ENCODE assay signal across 1 cellular context in the genomic region with DNA sequence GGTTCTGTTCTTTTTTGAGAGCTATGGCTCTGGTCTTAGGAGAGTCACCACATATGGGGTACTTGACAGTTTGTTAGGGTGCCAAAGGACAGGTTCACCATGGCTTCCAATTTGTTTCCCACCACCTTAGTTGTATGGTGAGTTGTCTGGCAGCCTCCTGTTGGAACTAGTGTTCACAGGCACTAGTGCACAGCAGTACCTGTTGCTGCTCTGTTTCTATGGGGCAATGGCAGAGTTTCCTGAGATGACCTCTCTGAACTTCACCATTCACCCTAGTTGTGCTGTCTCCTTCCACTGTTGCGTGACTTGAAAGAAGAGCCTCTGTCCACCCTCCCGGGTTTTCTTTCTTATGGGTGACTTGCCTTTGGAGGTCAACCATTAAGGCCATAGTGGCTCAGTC.
TF ChIP-seq lines count a peak whose summit lies in the region.

No MANE protein-coding gene starts in this region.

TF ChIP-seq in GM23338, 12 proteins besides CTCF, POLR2A, EP300 and RAD21 (continued from another document):
- TF ChIP-seq ETS1 (IDR thresholded peaks at IDR 0.05) = no peak
